In genomic region chr2:234955091-234955511, GRCh38 we compare ENCODE assay signal across 12 cellular contexts. TPM values are rescaled to one million over a fixed set of nuclear protein-coding genes. Genes with fewer than 3 reads are reported as not detected.
A peak's percentile ranks its signal among the peaks of the same experiment; 100 is the strongest.
DNase-seq lines count a peak whose midpoint lies in the region; ATAC-seq and TF ChIP-seq lines count a peak whose summit lies in the region.
"Had no signal": no experiment of that assay in that cellular context is flagged by ENCODE, and none has a peak within 500 bp of the region (broad histone marks: within the 10 kb centered on the region; RNA-seq: fewer than 3 reads in every experiment).

No MANE protein-coding gene starts in this region.

- peak overlapping the region; percentile 98; the same call in 1 of the 2 replicates for H3K4me2 ChIP-seq in SK-N-SH

- TF ChIP-seq EP300 in SK-N-SH (IDR thresholded peaks at IDR 0.05; ENCODE audit: borderline replicate concordance in 1 of 2, low read depth in 1 of 2, low read length in 1 of 2), result no peak

- H3K9ac ChIP-seq in SK-N-SH (no peak overlapping the region), endodermal cell (ENCODE audit: extremely low read depth, low read length, poor library complexity, severe bottlenecking) (peak overlapping the region; percentile 74)

- peak overlapping the region; percentile 61 for H3K27ac Mint-ChIP-seq in endodermal cell
- H3K27ac Mint-ChIP-seq in type B pancreatic cell, result peak overlapping the region; percentile 69
- H3K27ac Mint-ChIP-seq in activated CD4-positive, alpha-beta memory T cell treated with anti-CD3 and anti-CD28 coated beads, Interleukin-2, amount 10 ng/mL, durations not matched to agents 7 days and 5 days, result no peak overlapping the region
- H3K27ac Mint-ChIP-seq: activated naive CD4-positive, alpha-beta T cell treated with anti-CD3 and anti-CD28 coated beads, Interleukin-2, amount 50 U/mL, for 24 hours had no signal

- no peak for ATAC-seq in SK-N-SH treated with all-trans-retinoic acid at 6 μM for 48 hours
- no peak for ATAC-seq in GM21381 (IDR thresholded peaks at IDR 0.05; ENCODE audit: unreplicated experiment)

- no peak overlapping the region for H2AFZ ChIP-seq in SK-N-SH (ENCODE audit: low read depth)

- WGBS in SK-N-SH (ENCODE audit: low lambda C conversion rate), result 98% methylated on average over 11 of the region's 13 CpGs
- WGBS in endodermal cell (ENCODE audit: insufficient coverage in 1 of 2, insufficient read length in 1 of 2), 2 experiments, result 66 to 76% methylated on average over 8 to 13 of the region's 13 CpGs

- H3K27ac ChIP-seq in SK-N-SH (ENCODE audit: low read depth in 2 of 2, low read length in 1 of 2), result no peak overlapping the region
- peak overlapping the region; percentile 71 for H3K27ac ChIP-seq in endodermal cell (ENCODE audit: low read depth, low read length)

- H3K4me3 ChIP-seq in SK-N-SH (ENCODE audit: low read depth in 2 of 2, low read length in 1 of 2) (no peak overlapping the region), endodermal cell (ENCODE audit: low read length) (peak overlapping the region; percentile 99)
- H3K4me3 ChIP-seq: mucosa of descending colon had no signal

- H3K9me3 Mint-ChIP-seq in endodermal cell (no peaks in the 10 kb centered on the region), type B pancreatic cell (peaks cover under 1% of the 10 kb centered on the region)
- no peaks in the 10 kb centered on the region for H3K9me3 Mint-ChIP-seq in activated CD4-positive, alpha-beta memory T cell treated with anti-CD3 and anti-CD28 coated beads, Interleukin-2, amount 10 ng/mL, durations not matched to agents 7 days and 5 days
- H3K9me3 Mint-ChIP-seq: activated naive CD4-positive, alpha-beta T cell treated with anti-CD3 and anti-CD28 coated beads, Interleukin-2, amount 50 U/mL, for 24 hours had no signal

- H3K9me3 ChIP-seq in SK-N-SH (no peaks in the 10 kb centered on the region), endodermal cell (ENCODE audit: control insufficient read depth, low read length) (no peaks in the 10 kb centered on the region)
- H3K9me3 ChIP-seq: mucosa of descending colon had no signal

- peaks cover 88% of the 10 kb centered on the region for H3K79me2 ChIP-seq in SK-N-SH (ENCODE audit: insufficient read depth)

- H3K36me3 Mint-ChIP-seq in endodermal cell (ENCODE audit: low read depth) (no peaks in the 10 kb centered on the region), type B pancreatic cell (peaks cover 16% of the 10 kb centered on the region)
- H3K36me3 Mint-ChIP-seq in activated CD4-positive, alpha-beta memory T cell treated with anti-CD3 and anti-CD28 coated beads, Interleukin-2, amount 10 ng/mL, durations not matched to agents 7 days and 5 days (ENCODE audit: low read depth), result no peaks in the 10 kb centered on the region
- H3K36me3 Mint-ChIP-seq: activated naive CD4-positive, alpha-beta T cell treated with anti-CD3 and anti-CD28 coated beads, Interleukin-2, amount 50 U/mL, for 24 hours had no signal

- H3K27me3 ChIP-seq in SK-N-SH (ENCODE audit: insufficient read depth), result no peaks in the 10 kb centered on the region
- H3K27me3 ChIP-seq in endodermal cell (ENCODE audit: control insufficient read depth, insufficient read depth, low read length, poor library complexity, severe bottlenecking), result peaks cover 5% of the 10 kb centered on the region

- H3K36me3 ChIP-seq in SK-N-SH (replicated peaks in 1 of 2; ENCODE audit: control insufficient read depth in 1 of 2, insufficient read depth in 2 of 2, low read length in 1 of 2) (peaks cover 0 to 6% of the 10 kb centered on the region in 2 experiments), endodermal cell (ENCODE audit: control insufficient read depth, insufficient read depth, low read length) (peaks cover 8% of the 10 kb centered on the region)

- H3K4me3 Mint-ChIP-seq in endodermal cell, result peak overlapping the region; percentile 82
- peak overlapping the region; percentile 91 for H3K4me3 Mint-ChIP-seq in type B pancreatic cell
- no peak overlapping the region for H3K4me3 Mint-ChIP-seq in activated CD4-positive, alpha-beta memory T cell treated with anti-CD3 and anti-CD28 coated beads, Interleukin-2, amount 10 ng/mL, durations not matched to agents 7 days and 5 days
- H3K4me3 Mint-ChIP-seq: activated naive CD4-positive, alpha-beta T cell treated with anti-CD3 and anti-CD28 coated beads, Interleukin-2, amount 50 U/mL, for 24 hours had no signal

- H3K27me3 Mint-ChIP-seq in endodermal cell (ENCODE audit: insufficient read depth) (peaks cover 9% of the 10 kb centered on the region), type B pancreatic cell (peaks cover 7% of the 10 kb centered on the region)
- H3K27me3 Mint-ChIP-seq in activated CD4-positive, alpha-beta memory T cell treated with anti-CD3 and anti-CD28 coated beads, Interleukin-2, amount 10 ng/mL, durations not matched to agents 7 days and 5 days, result peaks cover 44% of the 10 kb centered on the region

- CTCF ChIA-PET in SK-N-SH (lab: Yijun Ruan, JAX), result interaction anchor here (1.0 to 1.6 kb wide), 5 partner anchors 46 to 410 kb away, joined by 3 to 4 read pairs (median 3); no protein-coding TSS in a partner anchor
- CTCF ChIA-PET in activated CD4-positive, alpha-beta memory T cell treated with anti-CD3 and anti-CD28 coated beads, Interleukin-2, amount 10 ng/mL, durations not matched to agents 7 days and 5 days (lab: Charles Lee), result no interaction called here

- TF ChIP-seq CTCF in SK-N-SH (IDR thresholded peaks at IDR 0.05), result no peak
- TF ChIP-seq CTCF in endodermal cell (conservative IDR thresholded peaks at IDR 0.05), result no peak
- TF ChIP-seq CTCF in type B pancreatic cell (conservative IDR thresholded peaks at IDR 0.05), result no peak

- TF ChIP-seq RAD21 in SK-N-SH (IDR thresholded peaks at IDR 0.05; ENCODE audit: low read length), result no peak

- H4K20me1 ChIP-seq in SK-N-SH (ENCODE audit: insufficient read depth), result peaks cover 74% of the 10 kb centered on the region

- peaks cover 9% of the 10 kb centered on the region for H3F3A ChIP-seq in SK-N-SH (replicated peaks; ENCODE audit: insufficient read depth)

- peaks cover 72% of the 10 kb centered on the region for H3K4me1 Mint-ChIP-seq in endodermal cell
- H3K4me1 Mint-ChIP-seq in type B pancreatic cell (ENCODE audit: unreplicated experiment), result peaks cover 71% of the 10 kb centered on the region
- peaks cover 8% of the 10 kb centered on the region for H3K4me1 Mint-ChIP-seq in activated CD4-positive, alpha-beta memory T cell treated with anti-CD3 and anti-CD28 coated beads, Interleukin-2, amount 10 ng/mL, durations not matched to agents 7 days and 5 days

- peaks cover 39 to 55% of the 10 kb centered on the region in 2 experiments for H3K4me1 ChIP-seq in SK-N-SH (ENCODE audit: control insufficient read depth in 1 of 2, insufficient read depth in 2 of 2, low read depth in 1 of 2, low read length in 1 of 2)
- peaks cover 16% of the 10 kb centered on the region for H3K4me1 ChIP-seq in endodermal cell (ENCODE audit: control insufficient read depth, insufficient read depth, low read length)

- POLR2A ChIA-PET in SK-N-SH (lab: Yijun Ruan, JAX), result interaction anchor here (2.3 kb wide), 1 partner anchor 46 kb away, joined by 4 read pairs; no protein-coding TSS in a partner anchor
- POLR2A ChIA-PET in activated CD4-positive, alpha-beta memory T cell treated with anti-CD3 and anti-CD28 coated beads, Interleukin-2, amount 10 ng/mL, durations not matched to agents 7 days and 5 days (lab: Charles Lee), result no interaction called here

- DNase-seq in SK-N-SH (no peak), endodermal cell (peak; percentile 60), mesenteric fat pad (ENCODE audit: low spot score) (peak; percentile 26), type B pancreatic cell (ENCODE audit: extremely low spot score, unreplicated experiment) (no peak), NCI-H446 treated with DMSO at 0.1 percent for 48 hours (lab: John Stamatoyannopoulos, UW) (no peak)
- DNase-seq in activated CD4-positive, alpha-beta memory T cell treated with anti-CD3 and anti-CD28 coated beads, Interleukin-2, amount 10 ng/mL, durations not matched to agents 7 days and 5 days, result no peak
- DNase-seq: NCI-H146, OCI-M1 had no signal

- no peaks in the 10 kb centered on the region for H3K9me2 ChIP-seq in SK-N-SH

TF ChIP-seq in SK-N-SH treated with all-trans-retinoic acid at 6 μM for 48 hours, 23 proteins besides CTCF, POLR2A, EP300 and RAD21 (continues in another document):
- TF ChIP-seq ZNF70 (CRISPR knock-in tag; IDR thresholded peaks at IDR 0.05) (no peak), SNAI2 (CRISPR knock-in tag; IDR thresholded peaks at IDR 0.05) (no peak), TCF4 (CRISPR knock-in tag; IDR thresholded peaks at IDR 0.05; ENCODE audit: borderline replicate concordance) (no peak), POU6F1 (CRISPR knock-in tag; IDR thresholded peaks at IDR 0.05; ENCODE audit: borderline replicate concordance, low read depth) (no peak), GLIS3 (CRISPR knock-in tag; IDR thresholded peaks at IDR 0.05) (no peak), ZC3H10 (CRISPR knock-in tag; IDR thresholded peaks at IDR 0.05) (no peak)

RNA-seq across cellular contexts. Expression of gene SH3BP4, which starts 3.3 kb away (rescaled TPM):
- 27.7 and 32.9 TPM in 2 replicates for polyA plus RNA-seq in SK-N-SH (2012; rRNA removed)
- polyA plus RNA-seq in SK-N-SH (2012; cell fraction: cytosol; rRNA removed), result 23.7 and 27.9 TPM in 2 replicates
- polyA plus RNA-seq in SK-N-SH (2012; cell fraction: nucleus; rRNA removed), result 28.8 and 35.9 TPM in 2 replicates
- total RNA-seq in endodermal cell (10 to 100 TPM; 49.1 to 53.4 TPM), mesenteric fat pad (20.5 TPM), type B pancreatic cell (ENCODE audit: low replicate concordance) (42.6 and 49.5 TPM in 2 replicates)
- polyA plus RNA-seq in endodermal cell (2013, experiment 1 of 2), result 77.6 TPM
- polyA plus RNA-seq in endodermal cell (2013, experiment 2 of 2), result 78.9 TPM
- under 1 TPM in 1 of 2 experiments, not detected in 1; 0.08 TPM for total RNA-seq in activated CD4-positive, alpha-beta memory T cell treated with anti-CD3 and anti-CD28 coated beads, Interleukin-2, amount 10 ng/mL, durations not matched to agents 7 days and 5 days

Comparison
In these comparisons a context has a peak if more than half of its experiments do, and no peak if none do; other contexts are left out.
1. DNase-seq: peak in endodermal cell (single experiment) and mesenteric fat pad (single experiment); none in SK-N-SH (single experiment), type B pancreatic cell (single experiment), NCI-H446 treated with DMSO at 0.1 percent for 48 hours (single experiment) and activated CD4-positive, alpha-beta memory T cell treated with anti-CD3 and anti-CD28 coated beads, Interleukin-2, amount 10 ng/mL, durations not matched to agents 7 days and 5 days (single experiment).
2. RNA of gene SH3BP4, which starts 3.3 kb away (total RNA-seq): 49.1 to 53.4 TPM in endodermal cell, 42.6 to 49.5 TPM in type B pancreatic cell and 20.5 TPM in mesenteric fat pad (single experiment); 0.08 TPM in activated CD4-positive, alpha-beta memory T cell treated with anti-CD3 and anti-CD28 coated beads, Interleukin-2, amount 10 ng/mL, durations not matched to agents 7 days and 5 days; every median in the first group is over 10 times any median in the second.